ENCODE assay signal across 25 cellular contexts in genomic region chr4:60134106-60134505, GRCh38.
"Had no signal": no experiment of that assay in that cellular context is flagged by ENCODE, and none has a peak within 500 bp of the region (broad histone marks: within the 10 kb centered on the region; RNA-seq: fewer than 3 reads in every experiment).

No MANE protein-coding gene starts in this region.

- H3K27ac Mint-ChIP-seq: activated CD4-positive, alpha-beta memory T cell treated with anti-CD3 and anti-CD28 coated beads, Interleukin-2, amount 10 ng/mL, durations not matched to agents 7 days and 5 days; activated CD8-positive, alpha-beta memory T cell treated with anti-CD3 and anti-CD28 coated beads, Interleukin-2, amount 10 ng/mL, durations not matched to agents 7 days and 5 days; activated naive CD4-positive, alpha-beta T cell treated with anti-CD3 and anti-CD28 coated beads, Interleukin-2, amount 10 ng/mL, durations not matched to agents 7 days and 5 days; brain; effector memory CD8-positive, alpha-beta T cell; nephron progenitor cell; stimulated activated effector memory CD8-positive, alpha-beta T cell treated with anti-CD3 and anti-CD28 coated beads, Interleukin-12 subunit alpha, Interleukin-12 subunit beta, amount 100 ng/mL, for 72 hours had no signal

- H3K27ac ChIP-seq: gastroesophageal sphincter, heart left ventricle, parathyroid adenoma, right lobe of liver, skin epidermis, stomach, suprapubic skin, tibial nerve had no signal

- ATAC-seq: activated CD8-positive, alpha-beta memory T cell treated with anti-CD3 and anti-CD28 coated beads, Interleukin-2, amount 10 ng/mL, durations not matched to agents 7 days and 5 days; effector memory CD8-positive, alpha-beta T cell; gastroesophageal sphincter; heart left ventricle; left colon; mucosa of descending colon; right lobe of liver; stimulated activated effector memory CD8-positive, alpha-beta T cell treated with anti-CD3 and anti-CD28 coated beads, Interleukin-12 subunit alpha, Interleukin-12 subunit beta, amount 100 ng/mL, for 72 hours had no signal

- H2AFZ ChIP-seq: parathyroid adenoma had no signal

- H3K36me3 Mint-ChIP-seq: activated CD8-positive, alpha-beta memory T cell treated with anti-CD3 and anti-CD28 coated beads, Interleukin-2, amount 10 ng/mL, durations not matched to agents 7 days and 5 days; activated naive CD4-positive, alpha-beta T cell treated with anti-CD3 and anti-CD28 coated beads, Interleukin-2, amount 10 ng/mL, durations not matched to agents 7 days and 5 days; brain; stimulated activated effector memory CD8-positive, alpha-beta T cell treated with anti-CD3 and anti-CD28 coated beads, Interleukin-12 subunit alpha, Interleukin-12 subunit beta, amount 100 ng/mL, for 72 hours had no signal

- DNase-seq: activated CD4-positive, alpha-beta memory T cell treated with anti-CD3 and anti-CD28 coated beads, Interleukin-2, amount 10 ng/mL, durations not matched to agents 7 days and 5 days; activated CD4-positive, alpha-beta T cell treated with anti-CD3 and anti-CD28 coated beads for 48 hours; activated CD4-positive, CD25-positive, alpha-beta regulatory T cell; activated CD8-positive, alpha-beta memory T cell treated with anti-CD3 and anti-CD28 coated beads, Interleukin-2, amount 10 ng/mL, durations not matched to agents 7 days and 5 days; activated effector memory CD4-positive, alpha-beta T cell treated with anti-CD3 and anti-CD28 coated beads, Interleukin-2, amount 50 U/mL, for 16 hours; activated naive CD4-positive, alpha-beta T cell treated with anti-CD3 and anti-CD28 coated beads, Interleukin-2, amount 10 ng/mL, durations not matched to agents 7 days and 5 days; activated T-cell treated with anti-CD3 and anti-CD28 coated beads for 4 hours; caudate nucleus; effector memory CD8-positive, alpha-beta T cell; heart left ventricle; left colon; mesendoderm; mucosa of descending colon; nephron progenitor cell; right lobe of liver; stimulated activated CD4-positive, alpha-beta T cell treated with anti-CD3 and anti-CD28 coated beads, Interleukin-2, amount 100 ng/mL, for 24 hours; stomach; T-helper 1 cell had no signal

- H3K27me3 ChIP-seq: gastroesophageal sphincter, heart left ventricle, right lobe of liver, stomach, suprapubic skin, tibial nerve had no signal

- H3K4me3 Mint-ChIP-seq: activated CD4-positive, alpha-beta memory T cell treated with anti-CD3 and anti-CD28 coated beads, Interleukin-2, amount 10 ng/mL, durations not matched to agents 7 days and 5 days; activated CD8-positive, alpha-beta memory T cell treated with anti-CD3 and anti-CD28 coated beads, Interleukin-2, amount 10 ng/mL, durations not matched to agents 7 days and 5 days; activated naive CD4-positive, alpha-beta T cell treated with anti-CD3 and anti-CD28 coated beads, Interleukin-2, amount 10 ng/mL, durations not matched to agents 7 days and 5 days; brain; effector memory CD8-positive, alpha-beta T cell; nephron progenitor cell; stimulated activated effector memory CD8-positive, alpha-beta T cell treated with anti-CD3 and anti-CD28 coated beads, Interleukin-12 subunit alpha, Interleukin-12 subunit beta, amount 100 ng/mL, for 72 hours had no signal

- H3K4me1 ChIP-seq: gastroesophageal sphincter, heart left ventricle, parathyroid adenoma, right lobe of liver, stomach, suprapubic skin, tibial nerve had no signal

- H3K27me3 Mint-ChIP-seq: activated CD4-positive, alpha-beta memory T cell treated with anti-CD3 and anti-CD28 coated beads, Interleukin-2, amount 10 ng/mL, durations not matched to agents 7 days and 5 days; activated CD8-positive, alpha-beta memory T cell treated with anti-CD3 and anti-CD28 coated beads, Interleukin-2, amount 10 ng/mL, durations not matched to agents 7 days and 5 days; activated naive CD4-positive, alpha-beta T cell treated with anti-CD3 and anti-CD28 coated beads, Interleukin-2, amount 10 ng/mL, durations not matched to agents 7 days and 5 days; brain; effector memory CD8-positive, alpha-beta T cell had no signal

- H3K9me3 Mint-ChIP-seq: brain; effector memory CD8-positive, alpha-beta T cell; nephron progenitor cell had no signal

- H3K4me1 Mint-ChIP-seq: activated CD4-positive, alpha-beta memory T cell treated with anti-CD3 and anti-CD28 coated beads, Interleukin-2, amount 10 ng/mL, durations not matched to agents 7 days and 5 days; activated CD8-positive, alpha-beta memory T cell treated with anti-CD3 and anti-CD28 coated beads, Interleukin-2, amount 10 ng/mL, durations not matched to agents 7 days and 5 days; activated naive CD4-positive, alpha-beta T cell treated with anti-CD3 and anti-CD28 coated beads, Interleukin-2, amount 10 ng/mL, durations not matched to agents 7 days and 5 days; nephron progenitor cell; stimulated activated effector memory CD8-positive, alpha-beta T cell treated with anti-CD3 and anti-CD28 coated beads, Interleukin-12 subunit alpha, Interleukin-12 subunit beta, amount 100 ng/mL, for 72 hours had no signal

- H3K36me3 ChIP-seq: gastroesophageal sphincter, heart left ventricle, right lobe of liver, stomach, suprapubic skin, tibial nerve had no signal

- H3K9me3 ChIP-seq: gastroesophageal sphincter, right lobe of liver, stomach, suprapubic skin, tibial nerve had no signal

- H3K9ac ChIP-seq: parathyroid adenoma had no signal

- H3K4me3 ChIP-seq: gastroesophageal sphincter, heart left ventricle, mucosa of descending colon, right lobe of liver, skin epidermis, stomach, suprapubic skin, tibial nerve had no signal
